ENCODE assay signal across 8 cellular contexts in the genomic region with DNA sequence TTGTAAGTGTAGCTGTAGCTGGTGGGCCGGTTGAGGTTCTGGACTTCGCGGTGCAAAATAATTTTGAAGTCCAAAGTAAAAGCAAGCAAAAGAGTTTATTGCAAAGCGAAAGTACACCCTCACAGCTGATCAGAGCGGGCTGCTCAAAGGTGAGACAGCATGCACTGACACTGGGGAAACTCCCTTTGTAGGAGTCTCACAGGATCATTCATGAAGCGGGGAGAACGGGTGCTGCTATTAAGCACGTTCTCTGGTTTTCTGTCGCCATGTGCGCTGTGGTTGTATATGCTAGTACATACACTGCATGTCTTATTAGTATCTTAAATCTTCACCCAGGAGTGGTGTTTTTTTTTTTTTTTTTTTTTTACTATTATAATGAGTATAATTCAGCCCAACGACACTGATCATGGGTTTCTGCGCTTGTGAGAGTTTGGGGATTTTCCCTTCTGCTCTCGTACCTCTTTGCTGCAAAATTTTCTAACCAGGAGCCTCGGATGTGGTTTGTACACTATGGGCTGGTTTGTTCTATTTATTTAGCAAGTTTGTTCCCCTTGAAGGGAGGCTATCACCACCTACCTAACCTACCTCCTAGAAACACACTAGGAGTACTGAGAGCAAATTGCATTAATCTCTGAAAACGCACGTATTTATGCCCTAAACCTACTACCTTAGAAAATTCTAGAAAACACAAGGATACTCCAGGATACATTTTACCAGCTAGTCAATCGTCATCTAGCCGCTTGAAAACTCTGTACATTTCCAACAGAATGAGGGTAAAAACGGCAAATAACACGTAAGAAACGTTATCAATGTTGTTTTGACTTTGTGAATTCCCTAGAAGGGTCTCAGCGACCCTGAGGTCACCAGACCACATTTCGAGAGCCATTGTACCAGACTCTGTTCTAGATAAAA. TPM values are rescaled to one million over a fixed set of nuclear protein-coding genes. Genes with fewer than 3 reads are reported as not detected.
DNase-seq lines count a peak whose midpoint lies in the region; ATAC-seq, FAIRE-seq and TF ChIP-seq lines count a peak whose summit lies in the region.

No MANE protein-coding gene starts in this region.

- H3K4me3 ChIP-seq in SK-N-MC, result peak overlapping the region; percentile 91
- peak overlapping the region; percentile 97 to 98 (median 98) for H3K4me3 ChIP-seq in keratinocyte (ENCODE audit: control insufficient read depth in 2 of 3, extremely low read depth in 1 of 3, insufficient read depth in 2 of 3, low read depth in 1 of 3, low read length in 3 of 3)

- H3K9ac ChIP-seq in SK-N-MC (ENCODE audit: insufficient read length) (peak overlapping the region; percentile 83), keratinocyte (ENCODE audit: control insufficient read depth, extremely low read depth, insufficient read depth, low read length) (peak overlapping the region; percentile 94)

- no peaks in the 10 kb centered on the region for H3K27me3 Mint-ChIP-seq in activated naive CD8-positive, alpha-beta T cell treated with anti-CD3 and anti-CD28 coated beads, Interleukin-2, amount 50 U/mL, for 24 hours

- peaks cover 15% of the 10 kb centered on the region for H3K36me3 Mint-ChIP-seq in activated naive CD8-positive, alpha-beta T cell treated with anti-CD3 and anti-CD28 coated beads, Interleukin-2, amount 50 U/mL, for 24 hours (ENCODE audit: low read depth)

- no peaks in the 10 kb centered on the region for H4K20me1 ChIP-seq in keratinocyte (ENCODE audit: control insufficient read depth, extremely low read depth, insufficient read depth, low read length)

- H2AFZ ChIP-seq in keratinocyte (ENCODE audit: control insufficient read depth, low read length), result peak overlapping the region; percentile 99

- H3K9me3 Mint-ChIP-seq in activated naive CD8-positive, alpha-beta T cell treated with anti-CD3 and anti-CD28 coated beads, Interleukin-2, amount 50 U/mL, for 24 hours, result no peaks in the 10 kb centered on the region

- dilution Hi-C loops in keratinocyte (cut with MboI; ENCODE audit: extremely low pct_ligation_motif_present, low sequenced_read_pairs), result no loop called here

- no peak for FAIRE-seq in keratinocyte (lab: Jason Lieb, UNC)

- peak overlapping the region; percentile 91 for H3K4me3 Mint-ChIP-seq in activated naive CD8-positive, alpha-beta T cell treated with anti-CD3 and anti-CD28 coated beads, Interleukin-2, amount 50 U/mL, for 24 hours

- H3K27ac Mint-ChIP-seq in activated naive CD8-positive, alpha-beta T cell treated with anti-CD3 and anti-CD28 coated beads, Interleukin-2, amount 50 U/mL, for 24 hours, result peak overlapping the region; percentile 96

- H3K36me3 ChIP-seq in SK-N-MC (ENCODE audit: insufficient read depth, low read length), result no peaks in the 10 kb centered on the region
- H3K36me3 ChIP-seq in keratinocyte (ENCODE audit: control insufficient read depth in 2 of 2, extremely low read depth in 1 of 2, insufficient read depth in 2 of 2, low read length in 2 of 2), result peaks cover 0 to 3% of the 10 kb centered on the region in 2 experiments

- H3K9me1 ChIP-seq in keratinocyte (ENCODE audit: control insufficient read depth, extremely low read depth, insufficient read depth, low read length), result no peaks in the 10 kb centered on the region

- H3K27ac ChIP-seq in SK-N-MC (no peak overlapping the region), keratinocyte (ENCODE audit: control insufficient read depth, insufficient read depth, low read length) (peak overlapping the region; percentile 89)

- no peak for TF ChIP-seq CTCF in keratinocyte (optimal IDR thresholded peaks at IDR 0.05 in 1 of 3, IDR thresholded peaks at IDR 0.05 in 1 of 3, conservative IDR thresholded peaks at IDR 0.05 in 1 of 3; ENCODE audit: extremely low read depth in 1 of 3, insufficient read depth in 2 of 3, low read length in 3 of 3)

- H3K4me1 ChIP-seq in keratinocyte (ENCODE audit: control insufficient read depth, extremely low read depth, insufficient read depth, low read length), result peaks cover 21% of the 10 kb centered on the region

- peak; percentile 51 for ATAC-seq in GM19025 (IDR thresholded peaks at IDR 0.05; ENCODE audit: low read depth, unreplicated experiment)
- peak; percentile 54 for ATAC-seq in HG03045 (IDR thresholded peaks at IDR 0.05; ENCODE audit: unreplicated experiment)
- peak; percentile 77 for ATAC-seq in activated naive CD8-positive, alpha-beta T cell treated with anti-CD3 and anti-CD28 coated beads, Interleukin-2, amount 50 U/mL, for 24 hours

- no peak for DNase-seq in SK-N-MC (ENCODE audit: low read depth, low spot score)
- DNase-seq in activated naive CD8-positive, alpha-beta T cell treated with anti-CD3 and anti-CD28 coated beads, Interleukin-2, amount 50 U/mL, for 24 hours, result peak; percentile 71
- no peak for DNase-seq in keratinocyte (ENCODE audit: low read depth, low spot score)
- DNase-seq in stimulated activated CD4-positive, alpha-beta T cell treated with anti-CD3 and anti-CD28 coated beads, Interleukin-2, amount 100 ng/mL, for 48 hours, result peak; percentile 54 to 63
- DNase-seq in NCI-H1694 treated with DMSO at 0.1 percent for 48 hours (lab: John Stamatoyannopoulos, UW), result no peak
- DNase-seq in D341Med (ENCODE audit: low spot score), result no peak

- H3K9me3 ChIP-seq in SK-N-MC (ENCODE audit: low read depth, low read length) (no peaks in the 10 kb centered on the region), keratinocyte (ENCODE audit: control insufficient read depth, low read depth, low read length) (no peaks in the 10 kb centered on the region)

- H3K27me3 ChIP-seq in keratinocyte (ENCODE audit: control insufficient read depth, extremely low read depth, insufficient read depth, low read length), result no peaks in the 10 kb centered on the region

- H3K4me2 ChIP-seq in keratinocyte (ENCODE audit: control insufficient read depth, extremely low read depth, insufficient read depth, low read depth, low read length), result peak overlapping the region; percentile 98

- H3K79me2 ChIP-seq in keratinocyte (ENCODE audit: control insufficient read depth, insufficient read depth, low read length), result peaks cover 12% of the 10 kb centered on the region

- H3K4me1 Mint-ChIP-seq in activated naive CD8-positive, alpha-beta T cell treated with anti-CD3 and anti-CD28 coated beads, Interleukin-2, amount 50 U/mL, for 24 hours, result peaks cover 34% of the 10 kb centered on the region

RNA-seq across cellular contexts. Expression of gene AP4E1, which starts 1.3 kb away (rescaled TPM):
- 4.2 to 7.9 TPM (median 5.4 TPM) in 3 replicates for polyA plus RNA-seq in keratinocyte
- 4.9 TPM for polyA plus RNA-seq in keratinocyte (2011; ENCODE audit: low read depth)
- 3.4 and 6.1 TPM in 2 replicates for polyA plus RNA-seq in keratinocyte (2011; cell fraction: cytosol; rRNA removed)
- polyA plus RNA-seq in keratinocyte (2011; cell fraction: nucleus; rRNA removed), result 5.6 and 6.7 TPM in 2 replicates
- polyA plus RNA-seq in keratinocyte (2012; ENCODE audit: low replicate concordance), result 5.3 and 7.7 TPM in 2 replicates
- polyA minus RNA-seq in keratinocyte, result 3.0 to 12.3 TPM (median 5.8 TPM) in 3 replicates
- 5.8 TPM for polyA minus RNA-seq in keratinocyte (2011; cell fraction: cytosol; rRNA and poly(A)+ RNA removed)
- 7.7 and 16.6 TPM in 2 replicates for polyA minus RNA-seq in keratinocyte (2011; cell fraction: nucleus; rRNA and poly(A)+ RNA removed)

Comparison
In these comparisons a context has a peak if more than half of its experiments do, and no peak if none do; other contexts are left out.
1. DNase-seq: peak in activated naive CD8-positive, alpha-beta T cell treated with anti-CD3 and anti-CD28 coated beads, Interleukin-2, amount 50 U/mL, for 24 hours (single experiment) and stimulated activated CD4-positive, alpha-beta T cell treated with anti-CD3 and anti-CD28 coated beads, Interleukin-2, amount 100 ng/mL, for 48 hours (2 of 2); none in SK-N-MC (single experiment), keratinocyte (single experiment), NCI-H1694 treated with DMSO at 0.1 percent for 48 hours (single experiment) and D341Med (single experiment).
2. Peak in every context shown above with its lines, with median percentiles within 50 percentile points of each other: ATAC-seq.